8 cellular contexts compared by ENCODE assay signal in the genomic region with DNA sequence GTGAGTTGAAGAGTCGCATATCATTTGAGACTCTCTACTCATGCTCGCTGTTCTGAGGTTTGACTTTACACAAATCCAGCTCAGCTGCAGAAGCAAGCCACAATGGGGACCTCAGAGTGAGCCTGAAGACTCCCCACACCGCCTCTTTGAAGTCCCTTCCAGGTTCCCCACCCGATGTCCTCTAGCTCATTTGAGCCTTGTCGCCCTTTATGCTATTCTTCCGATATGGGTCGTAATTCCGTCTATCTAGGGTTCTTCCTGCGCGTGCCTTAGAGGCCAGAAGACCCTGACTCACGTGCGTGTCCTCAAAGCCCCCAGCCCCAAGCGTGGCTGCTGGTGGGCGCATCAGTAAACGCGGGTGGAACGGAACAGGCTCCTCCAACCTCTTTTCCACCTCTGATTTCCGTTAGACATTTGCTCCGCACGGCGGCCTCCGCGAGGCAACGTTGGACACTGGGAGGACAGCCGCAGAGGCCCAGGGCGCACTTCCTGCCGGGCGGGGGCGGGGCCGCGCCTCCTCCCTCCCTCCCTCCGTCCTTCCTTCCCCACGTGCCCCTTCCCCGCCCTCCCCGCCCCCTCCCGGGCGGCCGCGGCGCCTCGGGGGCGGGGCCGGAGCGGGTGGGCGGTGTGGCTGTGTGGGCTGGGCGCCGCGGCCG.
DNase-seq lines count a peak whose midpoint lies in the region; ATAC-seq and TF ChIP-seq lines count a peak whose summit lies in the region.

A gene with protein sequence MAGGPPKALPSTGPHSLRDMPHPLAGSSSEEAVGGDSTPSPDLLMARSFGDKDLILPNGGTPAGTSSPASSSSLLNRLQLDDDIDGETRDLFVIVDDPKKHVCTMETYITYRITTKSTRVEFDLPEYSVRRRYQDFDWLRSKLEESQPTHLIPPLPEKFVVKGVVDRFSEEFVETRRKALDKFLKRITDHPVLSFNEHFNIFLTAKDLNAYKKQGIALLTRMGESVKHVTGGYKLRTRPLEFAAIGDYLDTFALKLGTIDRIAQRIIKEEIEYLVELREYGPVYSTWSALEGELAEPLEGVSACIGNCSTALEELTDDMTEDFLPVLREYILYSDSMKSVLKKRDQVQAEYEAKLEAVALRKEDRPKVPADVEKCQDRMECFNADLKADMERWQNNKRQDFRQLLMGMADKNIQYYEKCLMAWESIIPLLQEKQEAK (plus strand): TSS at position 650 of the 656 bp plus-strand sequence. CDS start 242 bp downstream, outside the sequence.

- ATAC-seq in GM18907 (IDR thresholded peaks at IDR 0.05; ENCODE audit: unreplicated experiment) (peak; percentile 77), HG03135 (IDR thresholded peaks at IDR 0.05; ENCODE audit: unreplicated experiment) (peak; percentile 80)

- TF ChIP-seq CTCF in AG09319 (IDR thresholded peaks at IDR 0.05; ENCODE audit: low read depth, low read length) = no peak; the same call in 1 of the 2 replicates
- TF ChIP-seq CTCF in choroid plexus epithelial cell (conservative IDR thresholded peaks at IDR 0.05; ENCODE audit: low read depth, low read length) = no peak

- peak within 1 kb of the TSS; percentile 86 for H3K4me3 ChIP-seq in choroid plexus epithelial cell (ENCODE audit: low read depth, low read length)

- DNase-seq in AG09319 (ENCODE audit: extremely low read depth, low read depth) (peak; percentile 69), NCI-H345 (lab: John Stamatoyannopoulos, UW) (peak; percentile 88), choroid plexus epithelial cell (ENCODE audit: low read depth) (peak; percentile 91), kidney tubule cell (ENCODE audit: low spot score) (peak; percentile 93)
- peak; percentile 69 to 75 for DNase-seq in activated CD4-positive, alpha-beta T cell treated with anti-CD3 and anti-CD28 coated beads for 4 hours
- peak; percentile 51 to 59 for DNase-seq in stimulated activated CD4-positive, alpha-beta T cell treated with anti-CD3 and anti-CD28 coated beads, Interleukin-1b, Interleukin-23, amount 100 ng/mL, for 1 hour (ENCODE audit: low read depth in 2 of 2)

Comparison
In these comparisons a context has a peak if more than half of its experiments do, and no peak if none do; other contexts are left out.
1. Peak in every context shown above with its lines: DNase-seq, ATAC-seq and H3K4me3 ChIP-seq.